Comparison of ENCODE assay signal across 8 cellular contexts in the genomic region with DNA sequence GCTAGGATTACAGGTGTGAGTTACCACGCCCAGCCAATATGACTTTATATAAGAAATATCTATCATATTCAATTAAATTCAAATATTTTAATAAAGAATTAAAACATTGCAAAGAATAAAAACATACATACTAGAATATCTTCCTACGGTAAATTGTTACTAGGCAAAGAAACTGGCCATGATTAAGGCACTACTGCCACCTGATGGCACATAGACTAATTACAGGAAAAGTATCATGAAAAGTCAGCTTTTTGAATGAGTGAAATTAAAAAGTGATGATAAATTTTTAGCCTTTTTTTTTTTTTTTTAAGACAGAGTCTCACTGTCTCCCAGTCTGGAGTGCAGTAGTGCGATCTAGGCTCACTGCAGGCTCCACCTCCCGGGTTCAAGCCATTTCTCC. TPM values are rescaled to one million over a fixed set of nuclear protein-coding genes. Genes with fewer than 3 reads are reported as not detected.
DNase-seq lines count a peak whose midpoint lies in the region; TF ChIP-seq lines count a peak whose summit lies in the region.

No MANE protein-coding gene starts in this region.

- H3K9me3 Mint-ChIP-seq in MCF 10A (ENCODE audit: unreplicated experiment) (no peaks in the 10 kb centered on the region), endodermal cell (no peaks in the 10 kb centered on the region)

- CTCF ChIA-PET in MCF 10A (lab: Yijun Ruan, JAX) = interaction anchor here (0.6 to 2.8 kb wide), 9 partner anchors 9 to 174 kb away, joined by 3 to 9 read pairs (median 3); no protein-coding TSS in a partner anchor

- POLR2A ChIA-PET in MCF 10A (lab: Yijun Ruan, JAX) = no interaction called here

- WGBS in endodermal cell (ENCODE audit: insufficient coverage in 1 of 2, insufficient read length in 1 of 2), 2 experiments = 73 to 74% methylated on average over 3 of the region's 4 CpGs

- no peak overlapping the region for H3K4me3 Mint-ChIP-seq in MCF 10A (ENCODE audit: unreplicated experiment)
- H3K4me3 Mint-ChIP-seq in endodermal cell = no peak overlapping the region

- H3K36me3 Mint-ChIP-seq in MCF 10A (ENCODE audit: insufficient read depth, unreplicated experiment) = no peaks in the 10 kb centered on the region
- no peaks in the 10 kb centered on the region for H3K36me3 Mint-ChIP-seq in endodermal cell (ENCODE audit: low read depth)

- H3K9me3 ChIP-seq in breast epithelium = peaks cover 6 to 13% of the 10 kb centered on the region in 2 donors
- peaks cover 10% of the 10 kb centered on the region for H3K9me3 ChIP-seq in endodermal cell (ENCODE audit: control insufficient read depth, low read length)

- H3K36me3 ChIP-seq in breast epithelium (no peaks in the 10 kb centered on the region), endodermal cell (ENCODE audit: control insufficient read depth, insufficient read depth, low read length) (no peaks in the 10 kb centered on the region)

- TF ChIP-seq CTCF in MCF 10A (IDR thresholded peaks at IDR 0.05; ENCODE audit: unreplicated experiment) = peak; percentile 21
- TF ChIP-seq CTCF in breast epithelium (IDR thresholded peaks at IDR 0.05) = no peak
- peak; percentile 86 for TF ChIP-seq CTCF in endodermal cell (conservative IDR thresholded peaks at IDR 0.05)

- no peak overlapping the region for H3K4me3 ChIP-seq in breast epithelium
- H3K4me3 ChIP-seq in endodermal cell (ENCODE audit: low read length) = no peak overlapping the region

- H3K4me1 Mint-ChIP-seq in MCF 10A (ENCODE audit: insufficient read depth, unreplicated experiment) = no peaks in the 10 kb centered on the region
- peaks cover under 1% of the 10 kb centered on the region for H3K4me1 Mint-ChIP-seq in endodermal cell

- H3K27me3 Mint-ChIP-seq in MCF 10A (ENCODE audit: insufficient read depth, unreplicated experiment) (peaks cover 10% of the 10 kb centered on the region), endodermal cell (ENCODE audit: insufficient read depth) (peaks cover 1% of the 10 kb centered on the region)

- no peak for TF ChIP-seq POLR2A in breast epithelium (IDR thresholded peaks at IDR 0.05)

- no peaks in the 10 kb centered on the region for H3K27me3 ChIP-seq in breast epithelium
- no peaks in the 10 kb centered on the region for H3K27me3 ChIP-seq in endodermal cell (ENCODE audit: control insufficient read depth, insufficient read depth, low read length, poor library complexity, severe bottlenecking)

- DNase-seq in MCF 10A (ENCODE audit: unreplicated experiment) (peak; percentile 47), breast epithelium (ENCODE audit: low spot score in 2 of 2) (no peak), NCI-H526 (lab: John Stamatoyannopoulos, UW) (peak; percentile 20 to 61), endodermal cell (no peak), NCI-H187 (lab: John Stamatoyannopoulos, UW) (no peak), superior temporal gyrus (ENCODE audit: extremely low spot score) (no peak), NCI-H2227 (lab: John Stamatoyannopoulos, UW; ENCODE audit: unreplicated experiment) (no peak), NOMO-1 (lab: John Stamatoyannopoulos, UW; ENCODE audit: unreplicated experiment in 2 of 2) (no peak)

- no peak overlapping the region for H3K9ac ChIP-seq in endodermal cell (ENCODE audit: extremely low read depth, low read length, poor library complexity, severe bottlenecking)

- H3K4me1 ChIP-seq in breast epithelium (no peaks in the 10 kb centered on the region), endodermal cell (ENCODE audit: control insufficient read depth, insufficient read depth, low read length) (no peaks in the 10 kb centered on the region)

- intact Hi-C loops in MCF 10A (cut with micrococcal nuclease) = loop anchor here (1.0 kb wide), 1 partner anchor 173 kb away; no protein-coding TSS in a partner anchor
- intact Hi-C loops in breast epithelium (cut with DNase I; ENCODE audit: low total_unique reads) = no loop called here

- H3K27ac ChIP-seq in breast epithelium (no peak overlapping the region), endodermal cell (ENCODE audit: low read depth, low read length) (no peak overlapping the region)

- H3K27ac Mint-ChIP-seq in MCF 10A (ENCODE audit: low read depth, unreplicated experiment) = no peak overlapping the region
- no peak overlapping the region for H3K27ac Mint-ChIP-seq in endodermal cell

- BruUV-seq in MCF 10A (replicated peaks; lab: Mats Ljungman, UMichigan) = no TSS peak

RNA-seq across cellular contexts. Expression of a gene that starts 30.9 kb away (rescaled TPM):
- total RNA-seq in MCF 10A (2022) = 49.7 and 58.6 TPM in 2 replicates
- total RNA-seq in breast epithelium = 10 to 100 TPM; 17.4 to 23.4 (median 21.8) TPM
- 10 to 100 TPM; 57.0 to 60.2 TPM for total RNA-seq in endodermal cell
- polyA plus RNA-seq in endodermal cell (2013, experiment 1 of 2) = 46.2 TPM
- 41.6 TPM for polyA plus RNA-seq in endodermal cell (2013, experiment 2 of 2)

RNA-seq across cellular contexts. Expression of a gene that starts 59.1 kb away (rescaled TPM):
- total RNA-seq in MCF 10A (2022) (32.2 and 33.7 TPM in 2 replicates), breast epithelium (100 to 1,000 TPM in 1 of 3 donors, 10 to 100 TPM in 2; 42.1 to 106 (median 64.9) TPM), endodermal cell (10 to 100 TPM; 45.7 to 46.7 TPM)
- polyA plus RNA-seq in endodermal cell (2013, experiment 1 of 2) = 18.4 TPM
- 18.5 TPM for polyA plus RNA-seq in endodermal cell (2013, experiment 2 of 2)

Comparison
In these comparisons a context has a peak if more than half of its experiments do, and no peak if none do; other contexts are left out.
1. DNase-seq: peak in MCF 10A (single experiment) and NCI-H526 (2 of 2); none in breast epithelium (0 of 2), endodermal cell (single experiment), NCI-H187 (0 of 2), superior temporal gyrus (single experiment), NCI-H2227 (single experiment) and NOMO-1 (0 of 2).
2. CTCF ChIP-seq: peak in MCF 10A (single experiment) and endodermal cell (single experiment); none in breast epithelium (0 of 3).